Comparison of ENCODE assay signal across 1 cellular context in the genomic region with DNA sequence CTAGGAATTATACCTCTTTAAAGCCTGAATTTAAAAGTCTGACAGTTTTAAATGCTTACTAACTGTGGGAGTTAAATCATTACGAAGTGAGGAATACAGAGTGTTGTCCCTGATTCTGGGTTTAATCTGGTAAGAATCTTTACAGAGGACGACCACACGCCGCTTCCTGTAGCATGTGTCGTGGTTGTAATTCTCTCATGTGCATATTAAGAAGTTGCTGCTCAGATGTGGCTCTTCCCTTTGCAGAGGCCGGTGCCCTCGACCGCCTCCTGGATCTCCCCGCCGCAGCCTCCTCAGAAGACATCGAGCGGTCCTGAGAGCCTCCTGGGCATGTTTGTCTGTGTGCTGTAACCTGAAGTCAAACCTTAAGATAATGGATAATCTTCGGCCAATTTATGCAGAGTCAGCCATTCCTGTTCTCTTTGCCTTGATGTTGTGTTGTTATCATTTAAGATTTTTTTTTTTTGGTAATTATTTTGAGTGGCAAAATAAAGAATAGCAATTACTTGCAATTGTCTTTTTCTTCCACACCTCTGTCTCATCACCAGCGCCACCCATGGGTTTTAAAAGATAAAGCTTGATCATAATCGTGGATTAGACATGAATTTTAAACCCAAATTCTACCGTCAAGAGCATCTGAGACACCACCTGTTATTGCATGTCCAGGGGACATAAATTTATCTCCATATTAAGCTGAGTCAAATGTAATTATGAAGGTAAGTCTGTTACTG.
TF ChIP-seq lines count a peak whose summit lies in the region.

No MANE protein-coding gene starts in this region.

TF ChIP-seq in IMR-90, 13 proteins besides CTCF, POLR2A, EP300 and RAD21 (continued from another document):
- TF ChIP-seq MAFK (IDR thresholded peaks at IDR 0.05; ENCODE audit: low read depth, low read length), result peak; percentile 90
